ENCODE assay signal across 8 cellular contexts in genomic region chr18:9825571-9826073, GRCh38.
A peak's percentile ranks its signal among the peaks of the same experiment; 100 is the strongest.
DNase-seq lines count a peak whose midpoint lies in the region; ATAC-seq and TF ChIP-seq lines count a peak whose summit lies in the region.

No MANE protein-coding gene starts in this region.

- peaks cover 0 to 2% of the 10 kb centered on the region in 2 experiments for H3K36me3 ChIP-seq in SK-N-SH (replicated peaks in 1 of 2; ENCODE audit: control insufficient read depth in 1 of 2, insufficient read depth in 2 of 2, low read length in 1 of 2)
- H3K36me3 ChIP-seq in gastroesophageal sphincter: no peaks in the 10 kb centered on the region
- no peaks in the 10 kb centered on the region for H3K36me3 ChIP-seq in skeletal muscle tissue (ENCODE audit: control insufficient read depth in 3 of 3, insufficient read depth in 3 of 3, low read length in 3 of 3)

- H3K9me3 Mint-ChIP-seq in activated T-helper 17 cell treated with anti-CD3 and anti-CD28 coated beads, Interleukin-2, amount 50 U/mL, for 72 hours: no peaks in the 10 kb centered on the region

- H3K4me3 Mint-ChIP-seq in activated T-helper 17 cell treated with anti-CD3 and anti-CD28 coated beads, Interleukin-2, amount 50 U/mL, for 72 hours: no peak overlapping the region

- no peaks in the 10 kb centered on the region for H3K36me3 Mint-ChIP-seq in activated T-helper 17 cell treated with anti-CD3 and anti-CD28 coated beads, Interleukin-2, amount 50 U/mL, for 72 hours (ENCODE audit: low read depth)

- H3K27me3 Mint-ChIP-seq in activated T-helper 17 cell treated with anti-CD3 and anti-CD28 coated beads, Interleukin-2, amount 50 U/mL, for 72 hours: peaks cover 19% of the 10 kb centered on the region

- TF ChIP-seq POLR2A in gastroesophageal sphincter (IDR thresholded peaks at IDR 0.05): no peak

- TF ChIP-seq CTCF in SK-N-SH (IDR thresholded peaks at IDR 0.05) (no peak), gastroesophageal sphincter (IDR thresholded peaks at IDR 0.05) (no peak)

- H3F3A ChIP-seq in SK-N-SH (replicated peaks; ENCODE audit: insufficient read depth): peaks cover 21% of the 10 kb centered on the region

- H3K9ac ChIP-seq in SK-N-SH (no peak overlapping the region), skeletal muscle tissue (ENCODE audit: low read depth in 1 of 3, low read length in 3 of 3) (no peak overlapping the region)

- no peak overlapping the region for H2AFZ ChIP-seq in SK-N-SH (ENCODE audit: low read depth)

- H3K27ac ChIP-seq in SK-N-SH (ENCODE audit: low read depth in 2 of 2, low read length in 1 of 2) (peak overlapping the region; percentile 71 to 94; a peak in 3 of 4 replicates), gastroesophageal sphincter (peak overlapping the region; percentile 76 to 85 (median 84)), skeletal muscle tissue (ENCODE audit: low read depth, low read length) (peak overlapping the region; percentile 79)

- 40% methylated on average over 6 of the region's 6 CpGs for WGBS in SK-N-SH (ENCODE audit: low lambda C conversion rate)
- WGBS in gastroesophageal sphincter (ENCODE audit: low coverage in 1 of 2), 2 donors: 7 to 42% methylated on average over 3 to 6 of the region's 6 CpGs

- H3K4me1 ChIP-seq in SK-N-SH (ENCODE audit: control insufficient read depth in 1 of 2, insufficient read depth in 2 of 2, low read depth in 1 of 2, low read length in 1 of 2) (peaks cover 10 to 44% of the 10 kb centered on the region in 2 experiments), gastroesophageal sphincter (peaks cover 14 to 54% (median 28%) of the 10 kb centered on the region in 3 donors), skeletal muscle tissue (ENCODE audit: control insufficient read depth in 3 of 3, insufficient read depth in 3 of 3, low read length in 3 of 3) (peaks cover 27 to 41% (median 30%) of the 10 kb centered on the region in 3 donors)

- H3K9me2 ChIP-seq in SK-N-SH: no peaks in the 10 kb centered on the region

- ATAC-seq in gastroesophageal sphincter: peak; percentile 73
- no peak for ATAC-seq in activated T-helper 17 cell treated with anti-CD3 and anti-CD28 coated beads, Interleukin-2, amount 50 U/mL, for 72 hours (replicated peaks)
- no peak for ATAC-seq in HG02981 (IDR thresholded peaks at IDR 0.05; ENCODE audit: unreplicated experiment)

- H3K27me3 ChIP-seq in SK-N-SH (ENCODE audit: insufficient read depth) (no peaks in the 10 kb centered on the region), gastroesophageal sphincter (no peaks in the 10 kb centered on the region), skeletal muscle tissue (ENCODE audit: control insufficient read depth in 3 of 3, insufficient read depth in 3 of 3, low read length in 3 of 3) (no peaks in the 10 kb centered on the region)

- TF ChIP-seq EP300 in SK-N-SH (IDR thresholded peaks at IDR 0.05; ENCODE audit: borderline replicate concordance in 1 of 2, low read depth in 1 of 2, low read length in 1 of 2) (peak in 1 of 2 experiments; percentile 25; a peak in 1 of 4 replicates), gastroesophageal sphincter (IDR thresholded peaks at IDR 0.05) (no peak)

- H3K27ac Mint-ChIP-seq in activated T-helper 17 cell treated with anti-CD3 and anti-CD28 coated beads, Interleukin-2, amount 50 U/mL, for 72 hours: no peak overlapping the region

- H4K20me1 ChIP-seq in SK-N-SH (ENCODE audit: insufficient read depth): no peaks in the 10 kb centered on the region

- peak; percentile 82 for DNase-seq in H4 (ENCODE audit: low spot score)
- DNase-seq in SK-N-SH: no peak
- DNase-seq in NCI-H2107 treated with DMSO at 0.1 percent for 48 hours (lab: John Stamatoyannopoulos, UW; ENCODE audit: unreplicated experiment): no peak
- DNase-seq in activated naive CD4-positive, alpha-beta T cell treated with Interleukin-2 at 50 U/mL for 16 hours: no peak

- CTCF ChIA-PET in SK-N-SH (lab: Yijun Ruan, JAX): no interaction called here

- peak overlapping the region; percentile 56 for H3K4me2 ChIP-seq in SK-N-SH

- TF ChIP-seq RAD21 in SK-N-SH (IDR thresholded peaks at IDR 0.05; ENCODE audit: low read length): no peak

- H3K4me1 Mint-ChIP-seq in activated T-helper 17 cell treated with anti-CD3 and anti-CD28 coated beads, Interleukin-2, amount 50 U/mL, for 72 hours: no peaks in the 10 kb centered on the region

- H3K4me3 ChIP-seq in SK-N-SH (ENCODE audit: low read depth in 2 of 2, low read length in 1 of 2): no peak overlapping the region
- H3K4me3 ChIP-seq in gastroesophageal sphincter: no peak overlapping the region
- H3K4me3 ChIP-seq in skeletal muscle tissue (ENCODE audit: low read length in 3 of 3): no peak overlapping the region

- H3K9me3 ChIP-seq in SK-N-SH (no peaks in the 10 kb centered on the region), gastroesophageal sphincter (no peaks in the 10 kb centered on the region), skeletal muscle tissue (ENCODE audit: control insufficient read depth in 3 of 3, low read length in 3 of 3) (no peaks in the 10 kb centered on the region)

- POLR2A ChIA-PET in SK-N-SH (lab: Yijun Ruan, JAX): no interaction called here

- peaks cover 15% of the 10 kb centered on the region; the same call in 1 of the 2 replicates for H3K79me2 ChIP-seq in SK-N-SH (ENCODE audit: insufficient read depth)

TF ChIP-seq in SK-N-SH, 30 proteins besides CTCF, POLR2A, EP300 and RAD21:
- TF ChIP-seq MAX (IDR thresholded peaks at IDR 0.05; ENCODE audit: low read depth): no peak
- TF ChIP-seq TCF12 (IDR thresholded peaks at IDR 0.05): peak; percentile 65
- no peak for TF ChIP-seq FOXJ3 (CRISPR knock-in tag; IDR thresholded peaks at IDR 0.05)
- TF ChIP-seq NFIC (IDR thresholded peaks at IDR 0.05; ENCODE audit: borderline replicate concordance): peak; percentile 78
- TF ChIP-seq POLR2AphosphoS5 (IDR thresholded peaks at IDR 0.05; ENCODE audit: low read depth, low read length): 0 out of 2 replicates have a peak, but pooled peaks have one; percentile 15
- no peak for TF ChIP-seq EZH2phosphoT487 (IDR thresholded peaks at IDR 0.05; ENCODE audit: borderline replicate concordance, low read depth)
- no peak for TF ChIP-seq NRF1 (IDR thresholded peaks at IDR 0.05; ENCODE audit: low read depth, low read length)
- peak; percentile 55 for TF ChIP-seq PBX3 (IDR thresholded peaks at IDR 0.05)
- TF ChIP-seq ELF1 (IDR thresholded peaks at IDR 0.05): peak; percentile 94
- TF ChIP-seq JUND (IDR thresholded peaks at IDR 0.05): peak; percentile 50; the same call in 1 of the 2 replicates
- peak; percentile 44; the same call in 1 of the 2 replicates for TF ChIP-seq FOSL2 (IDR thresholded peaks at IDR 0.05; ENCODE audit: borderline replicate concordance, low read depth)
